19 cellular contexts compared by ENCODE assay signal in the genomic region with DNA sequence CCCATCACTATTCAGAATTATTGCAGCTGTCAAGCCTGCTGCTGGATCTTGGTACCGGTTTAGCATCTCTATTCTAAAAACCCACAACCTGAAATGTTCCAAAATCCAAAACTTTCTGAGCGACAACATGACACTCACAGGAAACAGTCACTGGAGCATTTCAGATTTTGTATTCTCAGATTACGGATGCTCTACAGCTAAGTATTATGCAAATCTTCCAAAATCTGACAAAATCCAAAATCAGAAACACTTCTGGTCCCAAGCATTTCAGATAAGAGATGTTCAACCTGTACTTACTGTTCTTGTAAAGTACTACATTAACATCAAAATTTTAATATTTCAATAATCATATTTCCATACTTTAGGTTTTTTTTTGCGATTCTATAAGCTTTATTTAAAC. TPM values are rescaled to one million over a fixed set of nuclear protein-coding genes. Genes with fewer than 3 reads are reported as not detected.
DNase-seq lines count a peak whose midpoint lies in the region; ATAC-seq, FAIRE-seq and TF ChIP-seq lines count a peak whose summit lies in the region.
"Had no signal": no experiment of that assay in that cellular context is flagged by ENCODE, and none has a peak within 500 bp of the region (broad histone marks: within the 10 kb centered on the region; RNA-seq: fewer than 3 reads in every experiment).

No MANE protein-coding gene starts in this region.

- peaks cover 87% of the 10 kb centered on the region for H3K36me3 ChIP-seq in BLaER1
- H3K36me3 ChIP-seq in K562 (ENCODE audit: control insufficient read depth, insufficient read depth, low read length): peaks cover 81% of the 10 kb centered on the region

- TF ChIP-seq POLR2A in K562 (conservative IDR thresholded peaks at IDR 0.05): no peak

- H3K4me1 ChIP-seq in BLaER1 (peaks cover 40% of the 10 kb centered on the region), K562 (replicated peaks in 1 of 2; ENCODE audit: control insufficient read depth in 2 of 2, insufficient read depth in 2 of 2, low read length in 2 of 2) (peaks cover 0 to 9% of the 10 kb centered on the region in 2 experiments; a peak in 2 of 5 replicates)

- H3K4me3 ChIP-seq in BLaER1: no peak overlapping the region
- no peak overlapping the region for H3K4me3 ChIP-seq in K562

- peaks cover 3% of the 10 kb centered on the region for H3K9me1 ChIP-seq in K562 (ENCODE audit: control insufficient read depth, insufficient read depth, low read length)

- H3K9me3 ChIP-seq in BLaER1 (no peaks in the 10 kb centered on the region), K562 (replicated peaks; ENCODE audit: control insufficient read depth, insufficient read depth, low read depth, low read length) (no peaks in the 10 kb centered on the region)

- intact Hi-C loops in K562 (cut with micrococcal nuclease): no loop called here

- no peaks in the 10 kb centered on the region for H3K27me3 ChIP-seq in BLaER1
- H3K27me3 ChIP-seq in K562 (ENCODE audit: control insufficient read depth in 2 of 2, insufficient read depth in 2 of 2, low read length in 2 of 2): no peaks in the 10 kb centered on the region

- BruUV-seq in K562 (replicated peaks; lab: Mats Ljungman, UMichigan): no TSS peak

- H3K4me2 ChIP-seq in BLaER1 (0 out of 2 replicates have a peak overlapping the region, but pooled peaks have one; percentile 9), K562 (ENCODE audit: insufficient read depth, low read length) (no peak overlapping the region)

- TF ChIP-seq EP300 in K562 (IDR thresholded peaks at IDR 0.05; ENCODE audit: low read length): no peak

- WGBS in K562 (ENCODE audit: insufficient coverage, low coverage, missing lambda C conversion rate): 89% methylated on average over 4 of the region's 4 CpGs

- TF ChIP-seq CTCF in K562 (IDR thresholded peaks at IDR 0.05 in 2 of 3, conservative IDR thresholded peaks at IDR 0.05 in 1 of 3; ENCODE audit: insufficient read depth in 2 of 3, low read depth in 1 of 3, low read length in 3 of 3): no peak

- no peak for TF ChIP-seq RAD21 in K562 (CRISPR knock-in tag; conservative IDR thresholded peaks at IDR 0.05 in 1 of 2, IDR thresholded peaks at IDR 0.05 in 1 of 2)

- in situ Hi-C loops in K562 (cut with MboI): no loop called here

- DNase-seq in GM19239 (ENCODE audit: insufficient read length, low spot score) (no peak), K562 (ENCODE audit: extremely low read depth in 1 of 4, low spot score in 3 of 4) (no peak), NCI-H1105 treated with DMSO at 0.1 percent for 48 hours (lab: John Stamatoyannopoulos, UW) (no peak), NOMO-1 treated with DMSO at 0.1 percent for 48 hours (lab: John Stamatoyannopoulos, UW; ENCODE audit: unreplicated experiment) (no peak), DMS 273 (lab: John Stamatoyannopoulos, UW; ENCODE audit: unreplicated experiment) (no peak), T-helper 2 cell (no peak)
- DNase-seq: 8988T; AML-193; C1 segment of cervical spinal cord; CD4-positive, alpha-beta memory T cell; CD4-positive, CD25-positive, alpha-beta regulatory T cell; CD8-positive, alpha-beta memory T cell; COR-L47; DMS79 treated with DMSO at 0.1 percent for 48 hours; GF-D8 had no signal

- H3K27ac ChIP-seq in BLaER1: no peak overlapping the region
- H3K27ac ChIP-seq in K562 (ENCODE audit: extremely low read depth, low read depth, low read length): no peak overlapping the region

- CTCF ChIA-PET in K562 (lab: Yijun Ruan, JAX; ENCODE audit: low intra/inter-chr PET ratio): no interaction called here

- H3K79me2 ChIP-seq in K562 (ENCODE audit: control insufficient read depth, insufficient read depth, low read length): peaks cover 80% of the 10 kb centered on the region

- no peak overlapping the region for H2AFZ ChIP-seq in K562 (ENCODE audit: low read depth, low read length)

- FAIRE-seq in GM19239 (lab: Jason Lieb, UNC) (peak; percentile 18), K562 (lab: Jason Lieb, UNC) (no peak)
- FAIRE-seq: A204.1, G401.6, GM12891 had no signal

- H4K20me1 ChIP-seq in BLaER1: peaks cover 90% of the 10 kb centered on the region
- peaks cover 34% of the 10 kb centered on the region for H4K20me1 ChIP-seq in K562 (replicated peaks; ENCODE audit: control insufficient read depth, insufficient read depth, low read length)

- POLR2A ChIA-PET in K562 (lab: Yijun Ruan, JAX): interaction anchor here (0.6 to 2.5 kb wide), 7 partner anchors 8 to 703 kb away, joined by 3 to 7 read pairs (median 4); a partner anchor contains a TSS

- ATAC-seq in K562: no peak

- H3K9ac ChIP-seq in BLaER1: peak overlapping the region; percentile 11; the same call in 1 of the 2 replicates
- no peak overlapping the region for H3K9ac ChIP-seq in K562 (ENCODE audit: insufficient read depth in 1 of 2, low read depth in 2 of 2, low read length in 2 of 2)

TF ChIP-seq in K562, 482 proteins besides CTCF, POLR2A, EP300 and RAD21:
- TF ChIP-seq RNF2 (IDR thresholded peaks at IDR 0.05) (no peak), KDM1A (IDR thresholded peaks at IDR 0.05) (peak; percentile 66 to 78), ESRRB (CRISPR knock-in tag; IDR thresholded peaks at IDR 0.05; ENCODE audit: borderline replicate concordance) (no peak)

RNA-seq across cellular contexts. Expression of a gene that starts 12.4 kb away (rescaled TPM):
- 169 and 243 TPM in 2 replicates for total RNA-seq in K562 (2011; cell fraction: chromatin; rRNA removed; ENCODE audit: low replicate concordance)
- 249 and 253 TPM in 2 replicates for total RNA-seq in K562 (2011; cell fraction: nucleolus; rRNA removed)
- total RNA-seq in K562 (2011; cell fraction: nucleoplasm; rRNA removed): 314 and 381 TPM in 2 replicates
- total RNA-seq in K562 (2014; rRNA removed) (171 and 185 TPM in 2 replicates), K562 (2014; rRNA removed; fragmentation: Illumina TruSeq; extraction: Trizol) (226 and 229 TPM in 2 replicates), K562 (2015; rRNA removed; fragmentation: Illumina TruSeq; extraction: Trizol) (226 and 233 TPM in 2 replicates), K562 (2021) (196 and 198 TPM in 2 replicates)
- polyA plus RNA-seq in K562 (2011; rRNA removed) (184 and 234 TPM in 2 replicates), K562 (2014; fragmentation: Illumina TruSeq; extraction: Trizol) (218 and 268 TPM in 2 replicates), K562 (2014; fragmentation: Nextera tagmentation; extraction: Ambion mirVana) (100 to 1,000 TPM; 166 to 257 TPM), K562 (2014; rRNA removed) (189 and 200 TPM in 2 replicates)
- polyA plus RNA-seq in K562 (2011; cell fraction: cytosol; rRNA removed): 78.8 and 175 TPM in 2 replicates
- polyA plus RNA-seq in K562 (2011; cell fraction: nucleus; rRNA removed): 44.2 and 80.3 TPM in 2 replicates
- 231 and 241 TPM in 2 replicates for polyA plus RNA-seq in K562 (2012)
- polyA minus RNA-seq in K562 (2011; rRNA and poly(A)+ RNA removed): 211 and 234 TPM in 2 replicates
- polyA minus RNA-seq in K562 (2011; cell fraction: cytosol; rRNA and poly(A)+ RNA removed): 74.0 and 79.4 TPM in 2 replicates
- polyA minus RNA-seq in K562 (2011; cell fraction: nucleus; rRNA and poly(A)+ RNA removed): 19.8 and 37.5 TPM in 2 replicates
